Comparison of ENCODE assay signal across 19 cellular contexts in the genomic region with DNA sequence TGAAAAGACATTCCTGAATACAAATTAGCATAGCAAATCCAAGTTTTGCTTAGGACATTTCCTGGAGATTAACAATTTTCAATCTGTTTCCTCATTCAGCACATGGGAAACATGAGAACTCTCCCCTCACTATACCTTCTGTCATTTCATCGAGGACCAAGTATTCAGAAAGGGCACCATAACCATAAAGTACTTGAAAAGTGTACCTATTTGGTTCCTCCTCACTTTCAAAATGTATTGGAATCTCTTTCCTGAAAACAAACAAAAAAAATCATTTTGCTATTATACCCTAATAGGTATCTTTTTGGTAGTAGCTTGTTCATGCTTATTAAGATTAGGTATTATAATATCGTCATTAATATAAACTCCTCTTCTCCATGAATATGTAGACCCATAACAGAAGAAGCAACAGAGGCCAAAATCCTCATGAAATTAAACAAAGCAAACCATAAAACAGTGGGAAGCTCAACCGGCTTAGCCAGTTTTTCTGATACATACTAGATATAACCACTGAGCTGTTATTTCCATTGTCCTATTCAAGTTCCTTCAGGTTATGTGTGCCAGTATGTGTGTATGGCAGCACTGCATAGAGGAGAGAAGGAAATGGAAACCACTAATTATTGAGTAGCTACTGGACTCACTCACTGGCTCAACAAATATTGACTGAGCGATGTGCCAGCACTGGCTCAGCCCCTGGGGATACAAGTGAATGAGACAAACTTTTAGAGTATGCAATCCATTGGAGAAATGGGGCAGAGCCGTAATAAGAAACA.
DNase-seq lines count a peak whose midpoint lies in the region; ATAC-seq and TF ChIP-seq lines count a peak whose summit lies in the region.
"Had no signal": no experiment of that assay in that cellular context is flagged by ENCODE, and none has a peak within 500 bp of the region (broad histone marks: within the 10 kb centered on the region; RNA-seq: fewer than 3 reads in every experiment).

No MANE protein-coding gene starts in this region.

- DNase-seq in SIG-M5 treated with dmso at 0.1 percent for 504 hours (lab: John Stamatoyannopoulos, UW; ENCODE audit: unreplicated experiment) = peak; percentile 40
- no peak for DNase-seq in SIG-M5 (lab: John Stamatoyannopoulos, UW)
- peak; percentile 7 for DNase-seq in PC-3
- DNase-seq in kidney tubule cell (ENCODE audit: low spot score) = peak; percentile 35
- DNase-seq in stimulated activated CD4-positive, alpha-beta T cell treated with anti-CD3 and anti-CD28 coated beads, Interleukin-2, amount 100 ng/mL, for 48 hours = no peak
- no peak for DNase-seq in AML-193 (lab: John Stamatoyannopoulos, UW)
- DNase-seq: activated CD4-positive, CD25-positive, alpha-beta regulatory T cell; activated CD8-positive, alpha-beta memory T cell treated with anti-CD3 and anti-CD28 coated beads for 24 hours; CD4-positive, alpha-beta T cell; central memory CD4-positive, alpha-beta T cell; left cardiac atrium; NCI-H1092; NCI-H2227 treated with DMSO at 0.1 percent for 48 hours; right cardiac atrium; SJCRH30; stimulated activated naive CD8-positive, alpha-beta T cell treated with anti-CD3 and anti-CD28 coated beads, Interleukin-15, Interleukin-2, amounts not matched to agents 100 U/mL and 50 U/mL, for 24 hours had no signal

- no peaks in the 10 kb centered on the region for H3K79me2 ChIP-seq in PC-3 (ENCODE audit: low read length)

- H3K9ac ChIP-seq in PC-3 (ENCODE audit: low read length) = no peak overlapping the region

- POLR2A ChIA-PET in PC-3 (lab: Charles Lee; ENCODE audit: unreplicated experiment) = no interaction called here

- CTCF ChIA-PET in PC-3 (lab: Charles Lee) = no interaction called here

- H3K9me2 ChIP-seq in PC-3 (replicated peaks; ENCODE audit: low read length) = no peaks in the 10 kb centered on the region

- H3K4me1 ChIP-seq in PC-3 (ENCODE audit: insufficient read depth, low read length) = no peaks in the 10 kb centered on the region
- H3K4me1 ChIP-seq: SJCRH30 had no signal

- no peak overlapping the region for H3K4me2 ChIP-seq in PC-3 (ENCODE audit: low read length)

- intact Hi-C loops in PC-3 (cut with micrococcal nuclease) = no loop called here

- H3K27ac ChIP-seq in PC-3 (ENCODE audit: low read length) = no peak overlapping the region
- H3K27ac ChIP-seq: neutrophil, SJCRH30 had no signal

- H2AFZ ChIP-seq in PC-3 (ENCODE audit: low read length) = no peak overlapping the region

- no peak for TF ChIP-seq CTCF in PC-3 (conservative IDR thresholded peaks at IDR 0.05; ENCODE audit: low read depth, low read length)

- no peaks in the 10 kb centered on the region for H3F3A ChIP-seq in PC-3 (ENCODE audit: low read length, unreplicated experiment)

- BruUV-seq in PC-3 (replicated peaks; lab: Mats Ljungman, UMichigan) = no TSS peak

- ATAC-seq in PC-3 (no peak), GM21786 (IDR thresholded peaks at IDR 0.05; ENCODE audit: unreplicated experiment) (no peak), HG02571 (IDR thresholded peaks at IDR 0.05; ENCODE audit: unreplicated experiment) (no peak)
- ATAC-seq: left cardiac atrium; right cardiac atrium; stimulated activated naive CD8-positive, alpha-beta T cell treated with anti-CD3 and anti-CD28 coated beads, Interleukin-15, Interleukin-2, amounts not matched to agents 100 U/mL and 50 U/mL, for 24 hours had no signal

- no peak overlapping the region for H3K4me3 ChIP-seq in PC-3 (ENCODE audit: low read length)
- H3K4me3 ChIP-seq: SJCRH30 had no signal

- no peaks in the 10 kb centered on the region for H4K20me1 ChIP-seq in PC-3 (ENCODE audit: low read length)

- no peaks in the 10 kb centered on the region for H3K27me3 ChIP-seq in PC-3 (ENCODE audit: low read length)
- H3K27me3 ChIP-seq: neutrophil, SJCRH30 had no signal

- peaks cover 11% of the 10 kb centered on the region; the same call in 1 of the 2 replicates for H3K9me3 ChIP-seq in PC-3 (ENCODE audit: low read length)
- H3K9me3 ChIP-seq: neutrophil, SJCRH30 had no signal

- H3K36me3 ChIP-seq in PC-3 (ENCODE audit: low read depth, low read length) = no peaks in the 10 kb centered on the region
- H3K36me3 ChIP-seq: neutrophil, SJCRH30 had no signal

Comparison
In these comparisons a context has a peak if more than half of its experiments do, and no peak if none do; other contexts are left out.
1. DNase-seq: peak in SIG-M5 treated with dmso at 0.1 percent for 504 hours (single experiment), PC-3 (single experiment) and kidney tubule cell (single experiment); none in SIG-M5 (single experiment), stimulated activated CD4-positive, alpha-beta T cell treated with anti-CD3 and anti-CD28 coated beads, Interleukin-2, amount 100 ng/mL, for 48 hours (0 of 2) and AML-193 (0 of 2).